Comparison of ENCODE assay signal across 28 cellular contexts in the genomic region with DNA sequence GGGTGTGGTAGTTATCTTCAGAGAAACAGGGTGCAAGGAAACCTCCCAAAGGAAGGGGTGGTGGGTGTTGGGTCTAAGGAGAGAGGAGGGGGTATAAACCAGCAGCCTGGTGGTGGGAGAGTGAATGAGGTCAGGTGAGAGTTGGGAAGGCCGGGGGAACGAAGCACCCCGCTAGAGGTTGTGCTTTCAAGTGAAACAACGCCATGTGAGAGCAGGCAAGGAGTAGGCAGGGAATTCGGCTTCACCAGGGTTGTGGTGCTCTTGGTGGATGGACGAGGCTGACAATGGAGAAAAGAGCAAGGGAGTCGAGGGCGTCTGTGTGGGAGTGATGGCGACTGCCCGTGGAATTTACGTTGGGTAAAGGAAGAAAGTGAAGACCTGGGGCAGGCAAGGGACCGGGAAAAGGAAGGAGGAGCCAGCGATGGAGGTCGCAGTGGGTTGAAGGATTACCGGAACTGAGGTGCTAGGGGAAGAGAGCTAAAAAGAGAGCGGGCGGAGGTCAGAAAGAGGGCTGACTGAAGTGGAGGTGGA. TPM values are rescaled to one million over a fixed set of nuclear protein-coding genes. Genes with fewer than 3 reads are reported as not detected.
A peak's percentile ranks its signal among the peaks of the same experiment; 100 is the strongest.
DNase-seq lines count a peak whose midpoint lies in the region; ATAC-seq and TF ChIP-seq lines count a peak whose summit lies in the region.
"Had no signal": no experiment of that assay in that cellular context is flagged by ENCODE, and none has a peak within 500 bp of the region (broad histone marks: within the 10 kb centered on the region; RNA-seq: fewer than 3 reads in every experiment).

No MANE protein-coding gene starts in this region.

- no peak overlapping the region for H3K9ac ChIP-seq in HUES6 (ENCODE audit: low read length)
- H3K9ac ChIP-seq: BLaER1 treated with 17β-estradiol and CSF1 and Interleukin-3, amounts not matched to agents 10 nM and 100 nM had no signal

- peak overlapping the region; percentile 53 for H3K4me2 ChIP-seq in hepatocyte

- H3K27ac ChIP-seq in CD4-positive, alpha-beta T cell (ENCODE audit: low read depth, low read length) = no peak overlapping the region
- H3K27ac ChIP-seq in HUES6 (ENCODE audit: low read depth, low read length) = no peak overlapping the region
- H3K27ac ChIP-seq in hepatocyte = no peak overlapping the region
- H3K27ac ChIP-seq: gastroesophageal sphincter had no signal

- no peaks in the 10 kb centered on the region for H3K79me2 ChIP-seq in hepatocyte

- peak overlapping the region; percentile 57 for H3K4me3 ChIP-seq in HUES6 (ENCODE audit: low read depth, low read length)
- no peak overlapping the region for H3K4me3 ChIP-seq in hepatocyte
- H3K4me3 ChIP-seq: BLaER1 treated with 17β-estradiol and CSF1 and Interleukin-3, amounts not matched to agents 10 nM and 100 nM; gastroesophageal sphincter; lung had no signal

- H3K4me1 ChIP-seq in HUES6 (ENCODE audit: control insufficient read depth, insufficient read depth, low read length) = peaks cover 23% of the 10 kb centered on the region
- no peaks in the 10 kb centered on the region for H3K4me1 ChIP-seq in hepatocyte (ENCODE audit: insufficient read depth)

- WGBS in hepatocyte (ENCODE audit: low lambda C conversion rate, missing lambda C conversion rate) = 52% methylated on average over 17 of the region's 17 CpGs

- H4K20me1 ChIP-seq in hepatocyte (ENCODE audit: insufficient read depth, poor library complexity, severe bottlenecking) = no peaks in the 10 kb centered on the region
- H4K20me1 ChIP-seq: BLaER1 treated with 17β-estradiol and CSF1 and Interleukin-3, amounts not matched to agents 10 nM and 100 nM had no signal

- intact Hi-C loops in CD4-positive, alpha-beta T cell (cut with DNase I, micrococcal nuclease) = no loop called here

- H3K4me1 Mint-ChIP-seq in CD4-positive, alpha-beta T cell (ENCODE audit: low read depth) = peaks cover 20% of the 10 kb centered on the region
- H3K4me1 Mint-ChIP-seq in naive thymus-derived CD8-positive, alpha-beta T cell = peaks cover 11 to 40% (median 23%) of the 10 kb centered on the region in 4 donors

- H3K4me3 Mint-ChIP-seq in CD4-positive, alpha-beta T cell = peak overlapping the region; percentile 18
- H3K4me3 Mint-ChIP-seq in naive thymus-derived CD8-positive, alpha-beta T cell = peak overlapping the region in 6 of 10 donors; percentile 7 to 71 (median 55)
- H3K4me3 Mint-ChIP-seq: stimulated activated naive B cell treated with anti-CD40 and anti-IgM and Interleukin-4, amounts not matched to agents 10 μg/mL and 1 μg/mL and 100 μg/mL, for 72 hours had no signal

- peaks cover 49% of the 10 kb centered on the region for H3K27me3 ChIP-seq in CD4-positive, alpha-beta T cell (ENCODE audit: control insufficient read depth, insufficient read depth, low read length)
- peaks cover 72% of the 10 kb centered on the region for H3K27me3 ChIP-seq in HUES6 (ENCODE audit: control insufficient read depth, insufficient read depth, low read length)
- H3K27me3 ChIP-seq in hepatocyte = peaks cover 68% of the 10 kb centered on the region

- no peaks in the 10 kb centered on the region for H3K9me3 Mint-ChIP-seq in CD4-positive, alpha-beta T cell
- H3K9me3 Mint-ChIP-seq in naive thymus-derived CD8-positive, alpha-beta T cell = peaks cover 0 to 3% (median 0%) of the 10 kb centered on the region in 9 donors

- no peak for ATAC-seq in CD4-positive, alpha-beta T cell (ENCODE audit: poor library complexity)
- no peak for ATAC-seq in naive thymus-derived CD8-positive, alpha-beta T cell
- ATAC-seq in GM21786 (IDR thresholded peaks at IDR 0.05; ENCODE audit: unreplicated experiment) (no peak), HG03196 (IDR thresholded peaks at IDR 0.05; ENCODE audit: unreplicated experiment) (no peak)
- ATAC-seq: esophagus mucosa; gastroesophageal sphincter; Panc1; stimulated activated naive B cell treated with anti-CD40 and anti-IgM and Interleukin-4, amounts not matched to agents 10 μg/mL and 1 μg/mL and 100 μg/mL, for 72 hours had no signal

- peaks cover 63% of the 10 kb centered on the region for H3K27me3 Mint-ChIP-seq in CD4-positive, alpha-beta T cell
- H3K27me3 Mint-ChIP-seq in naive thymus-derived CD8-positive, alpha-beta T cell = peaks cover 37 to 57% (median 48%) of the 10 kb centered on the region in 5 donors

- no peak for DNase-seq in CD4-positive, alpha-beta T cell
- DNase-seq in hepatocyte (ENCODE audit: low spot score) = no peak
- DNase-seq in naive thymus-derived CD8-positive, alpha-beta T cell = no peak
- no peak for DNase-seq in GM20000 (ENCODE audit: low spot score)
- DNase-seq in NAMALWA (ENCODE audit: low spot score) = no peak
- DNase-seq: activated CD4-positive, alpha-beta T cell treated with anti-CD3 and anti-CD28 coated beads, Interleukin-2, amount 50 U/mL, for 1 hour; activated CD8-positive, alpha-beta memory T cell treated with anti-CD3 and anti-CD28 coated beads, Interleukin-2, amount 50 U/mL, for 48 hours; amniotic stem cell; caudate nucleus; NCI-H1105; NCI-H510A treated with DMSO at 0.1 percent for 48 hours; NK-92 treated with Interleukin-12 subunit alpha and Interleukin-12 subunit beta, amount 100 ng/mL, for 24 hours; stimulated activated CD4-positive, alpha-beta T cell treated with anti-CD3 and anti-CD28 coated beads, Interleukin-2, amount 100 ng/mL, for 24 hours; stimulated activated naive B cell treated with anti-CD40 and anti-IgM and Interleukin-4, amounts not matched to agents 10 μg/mL and 1 μg/mL and 100 μg/mL, for 72 hours had no signal

- H3K9me2 ChIP-seq in hepatocyte (replicated peaks; ENCODE audit: insufficient read depth) = no peaks in the 10 kb centered on the region

- no peak overlapping the region for H3K27ac Mint-ChIP-seq in CD4-positive, alpha-beta T cell
- H3K27ac Mint-ChIP-seq in naive thymus-derived CD8-positive, alpha-beta T cell = peak overlapping the region in 1 of 10 donors; percentile 65
- H3K27ac Mint-ChIP-seq: progenitor cell of endocrine pancreas; stimulated activated naive B cell treated with anti-CD40 and anti-IgM and Interleukin-4, amounts not matched to agents 10 μg/mL and 1 μg/mL and 100 μg/mL, for 72 hours had no signal

- H3K9me3 ChIP-seq in CD4-positive, alpha-beta T cell (ENCODE audit: control insufficient read depth, low read length) = no peaks in the 10 kb centered on the region
- H3K9me3 ChIP-seq in HUES6 (ENCODE audit: control insufficient read depth, insufficient read depth, low read depth, low read length) (no peaks in the 10 kb centered on the region), hepatocyte (ENCODE audit: low read depth) (no peaks in the 10 kb centered on the region)
- H3K9me3 ChIP-seq: gastroesophageal sphincter had no signal

- H3K36me3 ChIP-seq in HUES6 (ENCODE audit: control insufficient read depth, insufficient read depth, low read length) (no peaks in the 10 kb centered on the region), hepatocyte (replicated peaks; ENCODE audit: insufficient read depth, low read depth) (no peaks in the 10 kb centered on the region)
- H3K36me3 ChIP-seq: gastroesophageal sphincter had no signal

- CTCF ChIA-PET in CD4-positive, alpha-beta T cell (lab: Charles Lee) = no interaction called here

- no peaks in the 10 kb centered on the region for H3K36me3 Mint-ChIP-seq in CD4-positive, alpha-beta T cell (ENCODE audit: low read depth)
- H3K36me3 Mint-ChIP-seq in naive thymus-derived CD8-positive, alpha-beta T cell = peaks cover 0 to 12% (median 2%) of the 10 kb centered on the region in 3 donors

- POLR2A ChIA-PET in CD4-positive, alpha-beta T cell (lab: Charles Lee) = no interaction called here
- POLR2A ChIA-PET in naive thymus-derived CD8-positive, alpha-beta T cell (lab: Charles Lee) = no interaction called here

- TF ChIP-seq CTCF in CD4-positive, alpha-beta T cell (IDR thresholded peaks at IDR 0.05) = no peak
- TF ChIP-seq CTCF in hepatocyte (IDR thresholded peaks at IDR 0.05; ENCODE audit: poor library complexity) = no peak
- no peak for TF ChIP-seq CTCF in GM20000 (IDR thresholded peaks at IDR 0.05; ENCODE audit: extremely low read depth, missing control alignments)

- H2AFZ ChIP-seq in hepatocyte = no peak overlapping the region

RNA-seq across cellular contexts. Expression of a gene that starts 2.1 kb away (rescaled TPM):
- not detected for total RNA-seq in CD4-positive, alpha-beta T cell
- total RNA-seq in hepatocyte = not detected in 2 replicates
- not detected in 2 replicates for polyA plus RNA-seq in hepatocyte
- total RNA-seq in naive thymus-derived CD8-positive, alpha-beta T cell = not detected
- polyA plus RNA-seq in naive thymus-derived CD8-positive, alpha-beta T cell = not detected
- total RNA-seq: dermis microvascular lymphatic vessel endothelial cell; esophagus mucosa; H4; lung; skeletal muscle tissue; T-helper 1 cell treated with Interleukin-12 subunit alpha and Interleukin-12 subunit beta and Interleukin-4 antibody, amounts not matched to agents 30 ng/mL and 1 ng/mL, for 36 hours had no signal
- polyA plus RNA-seq: thymus had no signal

RNA-seq across cellular contexts. Expression of a gene that starts 29.7 kb away (rescaled TPM):
- total RNA-seq in CD4-positive, alpha-beta T cell = 10 to 100 TPM in 1 of 2 experiments, 1 to 10 TPM in 1; 9.1 to 11.3 TPM
- total RNA-seq in hepatocyte = 4.0 and 4.2 TPM in 2 replicates
- 7.3 and 7.7 TPM in 2 replicates for polyA plus RNA-seq in hepatocyte
- 10 to 100 TPM; 13.0 to 13.3 TPM for total RNA-seq in naive thymus-derived CD8-positive, alpha-beta T cell
- 1 to 10 TPM; 7.8 to 8.9 (median 8.8) TPM for polyA plus RNA-seq in naive thymus-derived CD8-positive, alpha-beta T cell
